Comparison of ENCODE assay signal across 11 cellular contexts in the genomic region with DNA sequence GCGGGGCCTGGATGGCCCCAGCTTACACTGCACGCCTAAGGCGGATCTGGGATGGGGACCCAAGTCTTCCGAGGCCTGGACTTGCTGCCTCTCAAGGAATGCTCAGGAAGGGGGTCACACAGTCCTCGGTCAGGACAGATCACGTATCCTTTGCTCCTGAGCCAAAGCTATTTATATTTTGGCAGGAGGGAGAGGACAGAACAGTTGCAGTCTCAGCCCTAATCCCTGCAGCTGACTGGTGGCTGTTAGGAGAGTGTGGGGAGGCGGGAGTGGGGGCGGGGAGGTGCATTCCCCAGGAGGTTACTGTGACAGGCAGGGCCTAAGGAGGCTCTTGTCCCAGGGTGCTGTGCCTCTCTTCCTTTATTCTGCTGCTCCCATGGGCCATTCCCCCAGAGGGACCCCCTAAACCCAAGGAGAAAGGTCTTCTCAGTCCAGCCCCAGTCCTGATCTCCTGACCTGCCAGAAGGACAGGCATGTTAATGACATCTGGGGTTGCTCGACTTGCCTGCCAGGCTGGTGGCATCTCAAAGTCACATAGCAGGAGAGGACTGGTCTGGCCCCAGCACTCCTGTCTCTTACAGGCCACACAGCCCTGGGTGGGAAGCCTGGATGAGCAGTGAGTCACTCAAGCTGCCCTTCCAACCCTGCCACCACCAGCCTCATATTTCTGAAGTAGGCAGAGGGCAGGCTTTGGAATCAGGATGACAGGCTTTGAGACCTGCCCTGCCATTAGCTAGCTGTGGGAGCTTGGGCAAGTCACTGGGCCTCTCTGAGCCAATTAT. TPM values are rescaled to one million over a fixed set of nuclear protein-coding genes. Genes with fewer than 3 reads are reported as not detected.
DNase-seq lines count a peak whose midpoint lies in the region; ATAC-seq, FAIRE-seq and TF ChIP-seq lines count a peak whose summit lies in the region.
"Had no signal": no experiment of that assay in that cellular context is flagged by ENCODE, and none has a peak within 500 bp of the region (broad histone marks: within the 10 kb centered on the region; RNA-seq: fewer than 3 reads in every experiment).

No MANE protein-coding gene starts in this region.

- H2BK120ac ChIP-seq in H1 (replicated peaks; ENCODE audit: low read depth, low read length): no peak overlapping the region

- no peaks in the 10 kb centered on the region for H3K36me3 Mint-ChIP-seq in MCF 10A (ENCODE audit: insufficient read depth, unreplicated experiment)

- H3K27me3 Mint-ChIP-seq in MCF 10A (ENCODE audit: insufficient read depth, unreplicated experiment): no peaks in the 10 kb centered on the region

- no peak overlapping the region for H2BK12ac ChIP-seq in H1 (ENCODE audit: low read depth, low read length)

- no peak for TF ChIP-seq RAD21 in H1 (IDR thresholded peaks at IDR 0.05 in 1 of 2, conservative IDR thresholded peaks at IDR 0.05 in 1 of 2; ENCODE audit: low read depth in 2 of 2, low read length in 2 of 2)

- H3K4ac ChIP-seq in H1 (replicated peaks; ENCODE audit: insufficient read length, low read depth, low read length): no peak overlapping the region

- intact Hi-C loops in MCF 10A (cut with micrococcal nuclease) (no loop called here), right lobe of liver (cut with DNase I) (no loop called here), vagina (cut with DNase I) (no loop called here)

- no peak overlapping the region for H2AFZ ChIP-seq in H1 (ENCODE audit: low read length)

- DNase-seq in T47D (ENCODE audit: low read depth in 1 of 2, low spot score in 1 of 2) (peak; percentile 35 to 44), MCF 10A (ENCODE audit: unreplicated experiment) (no peak), H1 (ENCODE audit: low read depth in 1 of 2, low spot score in 2 of 2) (no peak), right lobe of liver (no peak), vagina (ENCODE audit: extremely low spot score in 2 of 2) (no peak), NCI-H2196 treated with DMSO at 0.1 percent for 48 hours (lab: John Stamatoyannopoulos, UW; ENCODE audit: unreplicated experiment) (no peak)
- DNase-seq: activated naive CD4-positive, alpha-beta T cell treated with anti-CD3 and anti-CD28 coated beads for 36 hours had no signal

- 86% methylated on average over 9 of the region's 9 CpGs; no CpG with 5 or more reads in 1 of the 2 experiments for WGBS in H1 (ENCODE audit: extremely low coverage in 1 of 2, insufficient coverage in 1 of 2, insufficient read length in 1 of 2, insufficient replicate concordance in 2 of 2, low coverage in 1 of 2, low lambda C conversion rate in 2 of 2, missing lambda C conversion rate in 1 of 2), 2 experiments
- WGBS in right lobe of liver (ENCODE audit: insufficient coverage, low coverage, low lambda C conversion rate, missing lambda C conversion rate): 81% methylated on average over 8 of the region's 9 CpGs

- peaks cover 16% of the 10 kb centered on the region for H3K4me1 Mint-ChIP-seq in MCF 10A (ENCODE audit: insufficient read depth, unreplicated experiment)

- H3K4me1 ChIP-seq in H1 (replicated peaks in 1 of 4; ENCODE audit: control insufficient read depth in 3 of 4, insufficient read depth in 4 of 4, low read length in 3 of 4) (peaks cover 0 to 24% (median 6%) of the 10 kb centered on the region in 4 experiments; a peak in 6 of 7 replicates), right lobe of liver (no peaks in the 10 kb centered on the region), vagina (peaks cover 46% of the 10 kb centered on the region)

- no peak overlapping the region for H3K27ac Mint-ChIP-seq in MCF 10A (ENCODE audit: low read depth, unreplicated experiment)
- H3K27ac Mint-ChIP-seq: activated naive CD4-positive, alpha-beta T cell treated with anti-CD3 and anti-CD28 coated beads for 36 hours had no signal

- H3K23ac ChIP-seq in H1 (ENCODE audit: insufficient read length): no peak overlapping the region

- H3K23me2 ChIP-seq in H1 (ENCODE audit: low read depth, low read length): no peaks in the 10 kb centered on the region

- no peak overlapping the region for H3K14ac ChIP-seq in H1 (ENCODE audit: insufficient read length)

- TF ChIP-seq CTCF in MCF 10A (IDR thresholded peaks at IDR 0.05; ENCODE audit: unreplicated experiment): no peak
- no peak for TF ChIP-seq CTCF in H1 (IDR thresholded peaks at IDR 0.05; ENCODE audit: control extremely low read depth in 1 of 3, insufficient read depth in 1 of 3, low read depth in 1 of 3, low read length in 3 of 3)
- TF ChIP-seq CTCF in right lobe of liver (IDR thresholded peaks at IDR 0.05): no peak
- no peak for TF ChIP-seq CTCF in vagina (IDR thresholded peaks at IDR 0.05)

- no peak for TF ChIP-seq EP300 in H1 (IDR thresholded peaks at IDR 0.05; ENCODE audit: borderline replicate concordance in 1 of 2, low read depth in 2 of 2, low read length in 2 of 2)

- H3K36me3 ChIP-seq in H1 (ENCODE audit: control insufficient read depth in 2 of 4, insufficient read depth in 4 of 4, low read length in 3 of 4): no peaks in the 10 kb centered on the region; a peak in 2 of 8 replicates
- peaks cover 0 to 7% (median under 1%) of the 10 kb centered on the region in 4 donors for H3K36me3 ChIP-seq in right lobe of liver
- H3K36me3 ChIP-seq in vagina: no peaks in the 10 kb centered on the region

- TF ChIP-seq POLR2A in H1 (IDR thresholded peaks at IDR 0.05; ENCODE audit: control extremely low read depth in 1 of 2, low read depth in 2 of 2, low read length in 2 of 2) (no peak), right lobe of liver (IDR thresholded peaks at IDR 0.05) (no peak), vagina (IDR thresholded peaks at IDR 0.05) (no peak)

- no peak overlapping the region for H4K91ac ChIP-seq in H1 (replicated peaks; ENCODE audit: insufficient read length, low read length)

- 0 out of 2 replicates have a peak overlapping the region, but pooled peaks have one; percentile 11 for H4K8ac ChIP-seq in H1 (ENCODE audit: extremely low read depth, insufficient read depth, low read length)

- no peaks in the 10 kb centered on the region for H3K9me3 Mint-ChIP-seq in MCF 10A (ENCODE audit: unreplicated experiment)
- H3K9me3 Mint-ChIP-seq: activated naive CD4-positive, alpha-beta T cell treated with anti-CD3 and anti-CD28 coated beads for 36 hours had no signal

- no peaks in the 10 kb centered on the region for H3K79me1 ChIP-seq in H1 (ENCODE audit: low read depth, low read length)

- BruUV-seq in MCF 10A (replicated peaks; lab: Mats Ljungman, UMichigan): no TSS peak

- no peaks in the 10 kb centered on the region for H3K27me3 ChIP-seq in H1 (replicated peaks in 1 of 4; ENCODE audit: control insufficient read depth in 3 of 4, extremely low read depth in 1 of 4, insufficient read depth in 3 of 4, low read length in 3 of 4)
- H3K27me3 ChIP-seq in right lobe of liver: no peaks in the 10 kb centered on the region
- H3K27me3 ChIP-seq in vagina: no peaks in the 10 kb centered on the region

- H3K4me3 Mint-ChIP-seq in MCF 10A (ENCODE audit: unreplicated experiment): no peak overlapping the region
- H3K4me3 Mint-ChIP-seq: activated naive CD4-positive, alpha-beta T cell treated with anti-CD3 and anti-CD28 coated beads for 36 hours had no signal

- no peak overlapping the region for H2BK20ac ChIP-seq in H1 (ENCODE audit: low read length)

- H3K18ac ChIP-seq in H1 (ENCODE audit: extremely low read depth, low read length): no peak overlapping the region

- POLR2A ChIA-PET in MCF 10A (lab: Yijun Ruan, JAX) (no interaction called here), H1 (lab: Charles Lee; ENCODE audit: partially characterized antibody) (interaction anchor here (1.3 to 1.7 kb wide), 2 partner anchors 9 to 11 kb away, joined by 3 read pairs; no protein-coding TSS in a partner anchor)

- H2AK5ac ChIP-seq in H1 (ENCODE audit: low read depth, low read length): no peak overlapping the region

- H4K5ac ChIP-seq in H1 (ENCODE audit: insufficient read length, low read depth, low read length): no peak overlapping the region

- H3K9me3 ChIP-seq in H1 (ENCODE audit: insufficient read depth in 2 of 2, low read depth in 1 of 2, low read length in 1 of 2): no peaks in the 10 kb centered on the region
- H3K9me3 ChIP-seq in right lobe of liver: no peaks in the 10 kb centered on the region
- H3K9me3 ChIP-seq in vagina: no peaks in the 10 kb centered on the region

- FAIRE-seq in H1 (lab: Jason Lieb, UNC): no peak
- FAIRE-seq: TTC549 had no signal

- no peak overlapping the region for H3K4me3 ChIP-seq in H1 (ENCODE audit: extremely low read depth in 1 of 4, insufficient read depth in 2 of 4, low read depth in 3 of 4, low read length in 4 of 4)
- H3K4me3 ChIP-seq in right lobe of liver: no peak overlapping the region
- no peak overlapping the region for H3K4me3 ChIP-seq in vagina

- H3K9ac ChIP-seq in H1 (replicated peaks in 1 of 4; ENCODE audit: extremely low read depth in 1 of 4, low read depth in 3 of 4, low read length in 3 of 4): no peak overlapping the region

- H2BK15ac ChIP-seq in H1 (ENCODE audit: low read length): no peak overlapping the region

- H3K4me2 ChIP-seq in H1 (ENCODE audit: insufficient read depth in 1 of 2, low read depth in 2 of 2, low read length in 2 of 2): no peak overlapping the region

- no peak overlapping the region for H3K27ac ChIP-seq in H1 (ENCODE audit: low read depth, low read length)
- H3K27ac ChIP-seq in right lobe of liver: no peak overlapping the region
- H3K27ac ChIP-seq in vagina: peak overlapping the region; percentile 85
- H3K27ac ChIP-seq: HL-60 had no signal

- H4K20me1 ChIP-seq in H1 (replicated peaks in 1 of 2; ENCODE audit: control insufficient read depth in 1 of 2, insufficient read depth in 2 of 2, low read length in 2 of 2): peaks cover 0 to 2% of the 10 kb centered on the region in 2 experiments

- ATAC-seq in right lobe of liver (peak; percentile 19 to 42 (median 36)), GM19455 (IDR thresholded peaks at IDR 0.05; ENCODE audit: unreplicated experiment) (no peak), GM21381 (IDR thresholded peaks at IDR 0.05; ENCODE audit: unreplicated experiment) (no peak)

- H3K79me2 ChIP-seq in H1 (ENCODE audit: control insufficient read depth in 1 of 2, insufficient read depth in 2 of 2, low read length in 2 of 2): no peaks in the 10 kb centered on the region

- CTCF ChIA-PET in MCF 10A (lab: Yijun Ruan, JAX) (interaction anchor here (0.7 to 1.0 kb wide), 2 partner anchors 84 to 100 kb away, joined by 3 read pairs; no protein-coding TSS in a partner anchor), H1 (lab: Charles Lee; ENCODE audit: partially characterized antibody) (interaction anchor here (0.5 to 3.2 kb wide), 15 partner anchors 9 to 108 kb away, joined by 3 to 12 read pairs (median 4); a partner anchor contains a TSS)

- no peak overlapping the region for H3K56ac ChIP-seq in H1 (replicated peaks; ENCODE audit: insufficient read length, low read depth, low read length)

- in situ Hi-C loops in T47D (cut with HindIII; ENCODE audit: low pct_unique_long_range_greater_than_20kb, low sequenced_read_pairs): no loop called here

- H2BK5ac ChIP-seq in H1 (ENCODE audit: low read depth, low read length): no peak overlapping the region

RNA-seq across cellular contexts. Expression of a gene that starts 51.9 kb away (rescaled TPM):
- total RNA-seq in MCF 10A (2022) (1.3 and 2.9 TPM in 2 replicates), right lobe of liver (10 to 100 TPM; 11.8 to 51.9 (median 29.3) TPM), vagina (17.2 TPM)
- total RNA-seq in H1 (2021; fragmentation: NEBNext Ultra II Directional; extraction: Animal tissue kit (Norgen Biotek cat#: 25700)): 22.5 and 22.8 TPM in 2 replicates
- polyA plus RNA-seq in H1 (2011; rRNA removed): 15.1 and 26.0 TPM in 2 replicates
- polyA plus RNA-seq in H1 (2011; cell fraction: cytosol; rRNA removed): 17.3 TPM
- polyA plus RNA-seq in H1 (2011; cell fraction: nucleus; rRNA removed): 250 TPM
- 15.6 to 20.3 TPM (median 17.3 TPM) in 4 replicates for polyA plus RNA-seq in H1 (2012, experiment 1 of 2)
- 4.8 TPM for polyA plus RNA-seq in H1 (2012, experiment 2 of 2)
- polyA plus RNA-seq in H1 (2013, experiment 1 of 2): 17.7 TPM
- 15.1 TPM for polyA plus RNA-seq in H1 (2013, experiment 2 of 2)
- polyA minus RNA-seq in H1 (2011; rRNA and poly(A)+ RNA removed): 12.9 and 15.0 TPM in 2 replicates
- 7.2 TPM for polyA minus RNA-seq in H1 (2011; cell fraction: cytosol; rRNA and poly(A)+ RNA removed)
- polyA minus RNA-seq in H1 (2011; cell fraction: nucleus; rRNA and poly(A)+ RNA removed): 55.6 TPM

Comparison
In these comparisons a context has a peak if more than half of its experiments do, and no peak if none do; other contexts are left out.
1. DNase-seq: peak in T47D (2 of 2); none in MCF 10A (single experiment), H1 (0 of 2), right lobe of liver (0 of 3), vagina (0 of 2) and NCI-H2196 treated with DMSO at 0.1 percent for 48 hours (single experiment).
2. ATAC-seq: peak in right lobe of liver (4 of 4); none in GM19455 (single experiment) and GM21381 (single experiment).